ENCODE assay signal across 37 cellular contexts in genomic region chr3:127981097-127981496, GRCh38.
"Had no signal": no experiment of that assay in that cellular context is flagged by ENCODE, and none has a peak within 500 bp of the region (broad histone marks: within the 10 kb centered on the region; RNA-seq: fewer than 3 reads in every experiment).

No MANE protein-coding gene starts in this region.

- DNase-seq: activated B cell treated with CpG ODN at 0.5 μM for 24 hours; activated CD4-positive, alpha-beta memory T cell treated with anti-CD3 and anti-CD28 coated beads for 36 hours; activated CD4-positive, alpha-beta T cell treated with anti-CD3 and anti-CD28 coated beads for 4 hours; activated CD4-positive, alpha-beta T cell treated with anti-CD3 and anti-CD28 coated beads, Interleukin-2, amount 10 ng/mL, durations not matched to agents 24 days and 14 days; activated CD4-positive, alpha-beta T cell treated with anti-CD3 and anti-CD28 coated beads, Interleukin-2, amount 50 U/mL, for 1 hour; activated CD4-positive, alpha-beta T cell treated with anti-CD3 and anti-CD28 coated beads, Interleukin-2, amount 50 U/mL, for 4 hours; activated CD4-positive, CD25-positive, alpha-beta regulatory T cell treated with anti-CD3 and anti-CD28 coated beads, Interleukin-2, amount 50 U/mL, for 72 hours; activated CD8-positive, alpha-beta memory T cell treated with anti-CD3 and anti-CD28 coated beads, Interleukin-2, amount 50 U/mL, for 4 hours; activated CD8-positive, alpha-beta T cell treated with anti-CD3 and anti-CD28 coated beads for 36 hours; activated effector memory CD4-positive, alpha-beta T cell treated with Interleukin-2 at 50 U/mL for 16 hours; activated gamma-delta T cell; activated naive CD4-positive, alpha-beta T cell treated with anti-CD3 and anti-CD28 coated beads, Interleukin-2, amount 10 ng/mL, durations not matched to agents 7 days and 5 days; activated naive CD4-positive, alpha-beta T cell treated with Interleukin-2 at 50 U/mL for 16 hours; activated naive CD8-positive, alpha-beta T cell treated with anti-CD3 and anti-CD28 coated beads, Interleukin-2, amount 10 ng/mL, durations not matched to agents 7 days and 5 days; activated naive CD8-positive, alpha-beta T cell treated with anti-CD3 and anti-CD28 coated beads, Interleukin-2, amount 50 U/mL, for 24 hours; activated T-cell treated with anti-CD3 and anti-CD28 coated beads for 4 hours; activated T-cell treated with anti-CD3 and anti-CD28 coated beads, Interleukin-2, amount 50 U/mL, for 1 hour; activated T-cell treated with anti-CD3 and anti-CD28 coated beads, Interleukin-2, amount 50 U/mL, for 4 hours; activated T-cell treated with anti-CD3 and anti-CD28 coated beads, Interleukin-2, amount 50 U/mL, for 72 hours; amygdala; anterior cingulate cortex; caudate nucleus; cerebellar nuclear complex; T-helper 1 cell; T-helper 2 cell; T-helper 9 cell; WERI-Rb-1 had no signal

- H3K36me3 Mint-ChIP-seq: activated CD4-positive, alpha-beta memory T cell treated with anti-CD3 and anti-CD28 coated beads for 36 hours; activated naive CD4-positive, alpha-beta T cell treated with anti-CD3 and anti-CD28 coated beads, Interleukin-2, amount 10 ng/mL, durations not matched to agents 7 days and 5 days; activated naive CD4-positive, alpha-beta T cell treated with anti-CD3 and anti-CD28 coated beads, Interleukin-2, amount 50 U/mL, for 24 hours; activated naive CD8-positive, alpha-beta T cell treated with anti-CD3 and anti-CD28 coated beads, Interleukin-2, amount 10 ng/mL, durations not matched to agents 7 days and 5 days; brain had no signal

- H3K4me1 Mint-ChIP-seq: activated B cell treated with CpG ODN at 0.5 μM for 24 hours; activated CD4-positive, alpha-beta T cell treated with anti-CD3 and anti-CD28 coated beads, Interleukin-2, amount 10 ng/mL, durations not matched to agents 24 days and 14 days; activated naive CD4-positive, alpha-beta T cell treated with anti-CD3 and anti-CD28 coated beads, Interleukin-2, amount 10 ng/mL, durations not matched to agents 7 days and 5 days; activated naive CD4-positive, alpha-beta T cell treated with anti-CD3 and anti-CD28 coated beads, Interleukin-2, amount 50 U/mL, for 24 hours; activated naive CD8-positive, alpha-beta T cell treated with anti-CD3 and anti-CD28 coated beads, Interleukin-2, amount 10 ng/mL, durations not matched to agents 7 days and 5 days; activated naive CD8-positive, alpha-beta T cell treated with anti-CD3 and anti-CD28 coated beads, Interleukin-2, amount 50 U/mL, for 24 hours; brain; central memory CD8-positive, alpha-beta T cell had no signal

- H3K4me3 Mint-ChIP-seq: activated B cell treated with CpG ODN at 0.5 μM for 24 hours; activated CD4-positive, alpha-beta memory T cell treated with anti-CD3 and anti-CD28 coated beads for 36 hours; activated CD4-positive, alpha-beta T cell treated with anti-CD3 and anti-CD28 coated beads, Interleukin-2, amount 10 ng/mL, durations not matched to agents 24 days and 14 days; activated CD8-positive, alpha-beta T cell treated with anti-CD3 and anti-CD28 coated beads for 36 hours; activated naive CD4-positive, alpha-beta T cell treated with anti-CD3 and anti-CD28 coated beads, Interleukin-2, amount 10 ng/mL, durations not matched to agents 7 days and 5 days; activated naive CD4-positive, alpha-beta T cell treated with anti-CD3 and anti-CD28 coated beads, Interleukin-2, amount 50 U/mL, for 24 hours; activated naive CD8-positive, alpha-beta T cell; activated naive CD8-positive, alpha-beta T cell treated with anti-CD3 and anti-CD28 coated beads, Interleukin-2, amount 10 ng/mL, durations not matched to agents 7 days and 5 days; activated naive CD8-positive, alpha-beta T cell treated with anti-CD3 and anti-CD28 coated beads, Interleukin-2, amount 50 U/mL, for 24 hours; activated T-cell treated with anti-CD3 and anti-CD28 coated beads, Interleukin-2, amount 50 U/mL, for 4 hours; activated T-cell treated with anti-CD3 and anti-CD28 coated beads, Interleukin-2, amount 50 U/mL, for 72 hours; activated T-helper 1 cell treated with anti-CD3 and anti-CD28 coated beads, Interleukin-12 subunit alpha, Interleukin-12 subunit beta, Interleukin-2, Interleukin-4 antibody, amounts not matched to agents 30 ng/mL and 10 ng/mL and 1 ng/mL, durations not matched to agents 14 hours and 24 hours and 36 hours; brain; central memory CD8-positive, alpha-beta T cell; T-helper 1 cell treated with Interleukin-12 subunit alpha and Interleukin-12 subunit beta and Interleukin-4 antibody, amounts not matched to agents 30 μg/mL and 1 μg/mL, for 36 hours; T-helper 2 cell treated with Interferon-gamma antibody and Interleukin-4, amounts not matched to agents 5 μg/mL and 100 μg/mL, for 36 hours had no signal

- H3K36me3 ChIP-seq: ascending aorta, cardiac muscle cell, WERI-Rb-1 had no signal

- H3K9me3 ChIP-seq: ascending aorta had no signal

- H3K4me1 ChIP-seq: ascending aorta had no signal

- H3K9me3 Mint-ChIP-seq: activated CD4-positive, alpha-beta memory T cell treated with anti-CD3 and anti-CD28 coated beads for 36 hours; activated CD4-positive, alpha-beta T cell treated with anti-CD3 and anti-CD28 coated beads, Interleukin-2, amount 10 ng/mL, durations not matched to agents 24 days and 14 days; activated CD8-positive, alpha-beta T cell treated with anti-CD3 and anti-CD28 coated beads for 36 hours; activated naive CD4-positive, alpha-beta T cell treated with anti-CD3 and anti-CD28 coated beads, Interleukin-2, amount 10 ng/mL, durations not matched to agents 7 days and 5 days; activated naive CD4-positive, alpha-beta T cell treated with anti-CD3 and anti-CD28 coated beads, Interleukin-2, amount 50 U/mL, for 24 hours; activated naive CD8-positive, alpha-beta T cell treated with anti-CD3 and anti-CD28 coated beads, Interleukin-2, amount 50 U/mL, for 24 hours; activated T-helper 1 cell treated with anti-CD3 and anti-CD28 coated beads, Interleukin-12 subunit alpha, Interleukin-12 subunit beta, Interleukin-2, Interleukin-4 antibody, amounts not matched to agents 30 ng/mL and 10 ng/mL and 1 ng/mL, durations not matched to agents 14 hours and 24 hours and 36 hours; activated T-helper 2 cell treated with anti-CD3 and anti-CD28 coated beads, Interferon-gamma antibody, Interleukin-2, Interleukin-4, amounts not matched to agents 10 μg/mL and 5 μg/mL and 100 μg/mL, durations not matched to agents 14 hours and 24 hours and 36 hours; central memory CD8-positive, alpha-beta T cell; T-helper 1 cell treated with Interleukin-12 subunit alpha and Interleukin-12 subunit beta and Interleukin-4 antibody, amounts not matched to agents 30 μg/mL and 1 μg/mL, for 36 hours; T-helper 2 cell treated with Interferon-gamma antibody and Interleukin-4, amounts not matched to agents 5 μg/mL and 100 μg/mL, for 36 hours had no signal

- ATAC-seq: activated CD8-positive, alpha-beta T cell treated with anti-CD3 and anti-CD28 coated beads for 36 hours; activated naive CD8-positive, alpha-beta T cell treated with anti-CD3 and anti-CD28 coated beads, Interleukin-2, amount 50 U/mL, for 24 hours; activated T-cell treated with anti-CD3 and anti-CD28 coated beads, Interleukin-2, amount 50 U/mL, for 4 hours; activated T-cell treated with anti-CD3 and anti-CD28 coated beads, Interleukin-2, amount 50 U/mL, for 72 hours had no signal

- H3K4me3 ChIP-seq: ascending aorta, cardiac muscle cell had no signal

- H3K27ac Mint-ChIP-seq: activated B cell treated with CpG ODN at 0.5 μM for 24 hours; activated CD4-positive, alpha-beta memory T cell treated with anti-CD3 and anti-CD28 coated beads for 36 hours; activated CD4-positive, alpha-beta T cell treated with anti-CD3 and anti-CD28 coated beads, Interleukin-2, amount 10 ng/mL, durations not matched to agents 24 days and 14 days; activated CD8-positive, alpha-beta T cell treated with anti-CD3 and anti-CD28 coated beads for 36 hours; activated naive CD4-positive, alpha-beta T cell treated with anti-CD3 and anti-CD28 coated beads, Interleukin-2, amount 10 ng/mL, durations not matched to agents 7 days and 5 days; activated naive CD4-positive, alpha-beta T cell treated with anti-CD3 and anti-CD28 coated beads, Interleukin-2, amount 50 U/mL, for 24 hours; activated naive CD8-positive, alpha-beta T cell; activated naive CD8-positive, alpha-beta T cell treated with anti-CD3 and anti-CD28 coated beads, Interleukin-2, amount 10 ng/mL, durations not matched to agents 7 days and 5 days; activated naive CD8-positive, alpha-beta T cell treated with anti-CD3 and anti-CD28 coated beads, Interleukin-2, amount 50 U/mL, for 24 hours; activated T-cell treated with anti-CD3 and anti-CD28 coated beads, Interleukin-2, amount 50 U/mL, for 72 hours; activated T-helper 1 cell treated with anti-CD3 and anti-CD28 coated beads, Interleukin-12 subunit alpha, Interleukin-12 subunit beta, Interleukin-2, Interleukin-4 antibody, amounts not matched to agents 30 ng/mL and 10 ng/mL and 1 ng/mL, durations not matched to agents 14 hours and 24 hours and 36 hours; activated T-helper 2 cell treated with anti-CD3 and anti-CD28 coated beads, Interferon-gamma antibody, Interleukin-2, Interleukin-4, amounts not matched to agents 10 μg/mL and 5 μg/mL and 100 μg/mL, durations not matched to agents 14 hours and 24 hours and 36 hours; brain; T-helper 1 cell treated with Interleukin-12 subunit alpha and Interleukin-12 subunit beta and Interleukin-4 antibody, amounts not matched to agents 30 μg/mL and 1 μg/mL, for 36 hours; T-helper 2 cell treated with Interferon-gamma antibody and Interleukin-4, amounts not matched to agents 5 μg/mL and 100 μg/mL, for 36 hours had no signal

- H3K27ac ChIP-seq: ascending aorta, cardiac muscle cell, WERI-Rb-1 had no signal

- H3K27me3 ChIP-seq: ascending aorta had no signal
